9 cellular contexts compared by ENCODE assay signal in genomic region chr2:27378809-27379290, GRCh38. TPM values are rescaled to one million over a fixed set of nuclear protein-coding genes. Genes with fewer than 3 reads are reported as not detected.
DNase-seq lines count a peak whose midpoint lies in the region; ATAC-seq and TF ChIP-seq lines count a peak whose summit lies in the region.
"Had no signal": no experiment of that assay in that cellular context is flagged by ENCODE, and none has a peak within 500 bp of the region (broad histone marks: within the 10 kb centered on the region; RNA-seq: fewer than 3 reads in every experiment).

No MANE protein-coding gene starts in this region.

- CTCF ChIA-PET in AG04449 (lab: Yijun Ruan, JAX) = interaction anchor here (2.3 to 3.9 kb wide), 4 partner anchors 8 to 304 kb away, joined by 14 to 15 read pairs (median 14); partner anchors contain the start of genes EIF2B4 and SNX17

- no peaks in the 10 kb centered on the region for H3K9me3 Mint-ChIP-seq in HFFc6

- H3K4me3 ChIP-seq in AG04449 (ENCODE audit: low read depth, low read length) = peak overlapping the region; percentile 3; the same call in 1 of the 2 replicates
- peak overlapping the region; percentile 61 for H3K4me3 ChIP-seq in astrocyte of the cerebellum (ENCODE audit: low read depth, low read length)
- no peak overlapping the region for H3K4me3 ChIP-seq in muscle layer of duodenum (ENCODE audit: low read depth in 1 of 2, low read length in 2 of 2)

- TF ChIP-seq CTCF in AG04449 (IDR thresholded peaks at IDR 0.05; ENCODE audit: insufficient read depth, low read length, missing control alignments) = no peak
- TF ChIP-seq CTCF in HFFc6 (IDR thresholded peaks at IDR 0.05) = no peak
- TF ChIP-seq CTCF in astrocyte of the cerebellum (IDR thresholded peaks at IDR 0.05; ENCODE audit: low read depth, low read length, missing control alignments) = no peak

- POLR2A ChIA-PET in AG04449 (lab: Yijun Ruan, JAX) = interaction anchor here (3.5 kb wide), 1 partner anchor 9 kb away, joined by 32 read pairs; the partner anchor contains the start of genes EIF2B4 and SNX17

- in situ Hi-C loops in astrocyte of the cerebellum (cut with HindIII; ENCODE audit: low sequenced_read_pairs) = no loop called here

- peaks cover 6 to 20% of the 10 kb centered on the region in 2 donors for H3K4me1 ChIP-seq in muscle layer of duodenum (ENCODE audit: control insufficient read depth in 1 of 2, insufficient read depth in 2 of 2, low read length in 2 of 2)

- ATAC-seq in HG03460 (IDR thresholded peaks at IDR 0.05; ENCODE audit: unreplicated experiment) = no peak

- peak overlapping the region; percentile 93 for H3K27ac ChIP-seq in muscle layer of duodenum (ENCODE audit: low read length)

- no peaks in the 10 kb centered on the region for H3K27me3 ChIP-seq in muscle layer of duodenum (ENCODE audit: low read depth, low read length)

- H3K9me3 ChIP-seq in muscle layer of duodenum (ENCODE audit: control insufficient read depth in 1 of 2, low read length in 2 of 2) = no peaks in the 10 kb centered on the region

- peaks cover 58 to 74% of the 10 kb centered on the region in 2 donors for H3K36me3 ChIP-seq in muscle layer of duodenum (ENCODE audit: control insufficient read depth in 1 of 2, insufficient read depth in 2 of 2, low read length in 2 of 2)

- peaks cover 56% of the 10 kb centered on the region for H3K36me3 Mint-ChIP-seq in HFFc6 (ENCODE audit: low read depth)

- peak overlapping the region; percentile 97 for H3K27ac Mint-ChIP-seq in HFFc6

- DNase-seq in AG04449 (ENCODE audit: low read depth, low spot score) (no peak), HFFc6 (no peak), astrocyte of the cerebellum (ENCODE audit: low read depth) (no peak), COLO668 (lab: John Stamatoyannopoulos, UW; ENCODE audit: unreplicated experiment) (no peak), hippocampal formation (lab: John Stamatoyannopoulos, UW) (no peak), UCSD-AML1 (lab: John Stamatoyannopoulos, UW; ENCODE audit: unreplicated experiment) (no peak)
- DNase-seq: NCI-H2029 treated with DMSO at 0.1 percent for 48 hours had no signal

- peaks cover 29% of the 10 kb centered on the region for H3K4me1 Mint-ChIP-seq in HFFc6 (ENCODE audit: low read depth)

- peaks cover 11% of the 10 kb centered on the region for H3K27me3 Mint-ChIP-seq in HFFc6 (ENCODE audit: insufficient read depth)

- H3K4me3 Mint-ChIP-seq in HFFc6 = peak overlapping the region; percentile 93

RNA-seq across cellular contexts. Expression of gene ZNF513, which starts 1.7 kb away (rescaled TPM):
- 10 to 100 TPM; 11.9 to 15.3 (median 12.8) TPM for total RNA-seq in HFFc6 (2021; fragmentation: NEBNext Ultra II Directional; extraction: Animal tissue kit (Norgen Biotek cat#: 25700))

RNA-seq across cellular contexts. Expression of gene SNX17, which starts 8.4 kb away (rescaled TPM):
- total RNA-seq in HFFc6 (2021; fragmentation: NEBNext Ultra II Directional; extraction: Animal tissue kit (Norgen Biotek cat#: 25700)) = 100 to 1,000 TPM; 140 to 160 (median 150) TPM

RNA-seq across cellular contexts. Expression of gene EIF2B4, which starts 8.7 kb away (rescaled TPM):
- 10 to 100 TPM; 44.5 to 48.4 (median 45.8) TPM for total RNA-seq in HFFc6 (2021; fragmentation: NEBNext Ultra II Directional; extraction: Animal tissue kit (Norgen Biotek cat#: 25700))

RNA-seq across cellular contexts. Expression of gene GTF3C2, which starts 22.3 kb away (rescaled TPM):
- total RNA-seq in HFFc6 (2021; fragmentation: NEBNext Ultra II Directional; extraction: Animal tissue kit (Norgen Biotek cat#: 25700)) = 10 to 100 TPM; 42.9 to 53.0 (median 48.4) TPM

RNA-seq across cellular contexts. Expression of gene PPM1G, which starts 30.5 kb away (rescaled TPM):
- total RNA-seq in HFFc6 (2021; fragmentation: NEBNext Ultra II Directional; extraction: Animal tissue kit (Norgen Biotek cat#: 25700)) = 10 to 100 TPM; 74.6 to 96.8 (median 87.8) TPM

Comparison
In these comparisons a context has a peak if more than half of its experiments do, and no peak if none do; other contexts are left out.
1. H3K4me3 ChIP-seq: peak in AG04449 (single experiment) and astrocyte of the cerebellum (single experiment); none in muscle layer of duodenum (0 of 2).